ENCODE assay signal across 23 cellular contexts in the genomic region with DNA sequence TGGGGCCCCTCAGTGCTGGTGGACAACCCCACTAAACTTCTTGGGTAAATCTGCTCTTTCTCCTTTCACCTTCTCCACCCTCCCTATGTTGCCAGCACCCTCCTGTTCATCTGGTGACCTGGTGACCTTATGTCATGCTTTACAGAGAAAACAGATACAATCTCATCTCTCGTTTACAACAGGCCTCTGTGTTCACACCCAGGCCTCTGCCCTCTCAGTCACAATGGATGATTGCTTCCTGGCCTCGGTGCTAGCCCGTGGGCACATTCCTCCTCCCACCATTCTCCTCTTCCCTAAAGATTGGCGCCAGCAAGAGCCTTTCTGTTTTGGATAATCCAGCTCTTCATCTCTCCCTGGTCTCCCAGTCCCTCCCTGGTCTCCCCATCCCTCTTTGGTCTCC. TPM values are rescaled to one million over a fixed set of nuclear protein-coding genes. Genes with fewer than 3 reads are reported as not detected.
"Had no signal": no experiment of that assay in that cellular context is flagged by ENCODE, and none has a peak within 500 bp of the region (broad histone marks: within the 10 kb centered on the region; RNA-seq: fewer than 3 reads in every experiment).

No MANE protein-coding gene starts in this region.

- H3K36me3 Mint-ChIP-seq: IgD-negative memory B cell had no signal

- H3K4me3 Mint-ChIP-seq: IgD-negative memory B cell had no signal

- H3K27ac Mint-ChIP-seq: IgD-negative memory B cell had no signal

- H3K4me2 ChIP-seq: KMS-11 had no signal

- H3K4me3 ChIP-seq: K562, SK-N-MC had no signal

- H3K27ac ChIP-seq: HL-60, KMS-11, RWPE1, SK-N-MC had no signal

- ATAC-seq: K562, Panc1 had no signal

- DNase-seq: Kasumi-1, MM.1S, NCI-H1092 treated with DMSO at 0.1 percent for 48 hours, NCI-H1436, NCI-H187, NCI-H2029, NCI-H2081 treated with DMSO at 0.1 percent for 48 hours, NCI-H2171, NCI-H226, NCI-H446, NCI-H510A, NCI-H524 treated with DMSO at 0.1 percent for 48 hours, NCI-H69, NCI-H774, SHP77 had no signal

RNA-seq across cellular contexts. Expression of gene PNPLA5, which starts 19.5 kb away (rescaled TPM):
- total RNA-seq: K562 had no signal

RNA-seq across cellular contexts. Expression of gene SULT4A1, which starts 49.0 kb away (rescaled TPM):
- total RNA-seq: M059J had no signal
